Comparison of ENCODE assay signal across 21 cellular contexts in genomic region chr16:9372934-9373890, GRCh38.
DNase-seq lines count a peak whose midpoint lies in the region; ATAC-seq lines count a peak whose summit lies in the region.
"Had no signal": no experiment of that assay in that cellular context is flagged by ENCODE, and none has a peak within 500 bp of the region (broad histone marks: within the 10 kb centered on the region; RNA-seq: fewer than 3 reads in every experiment).

No MANE protein-coding gene starts in this region.

- H3K4me1 ChIP-seq in HUES48 (ENCODE audit: control insufficient read depth, insufficient read depth, low read length): 0 out of 2 replicates have a peak, but pooled peaks cover 7% of the 10 kb centered on the region
- H3K4me1 ChIP-seq: ascending aorta, tibial nerve had no signal

- H3K9ac ChIP-seq in HUES48 (ENCODE audit: low read depth, low read length): no peak overlapping the region

- intact Hi-C loops in posterior cingulate gyrus (cut with DNase I): loop anchor here (10.0 kb wide), 1 partner anchor 232 kb away; no protein-coding TSS in a partner anchor

- no peaks in the 10 kb centered on the region for H3K27me3 ChIP-seq in HUES48 (ENCODE audit: control insufficient read depth, insufficient read depth, low read length)
- H3K27me3 ChIP-seq: ascending aorta, tibial nerve had no signal

- ATAC-seq in GM21447 (IDR thresholded peaks at IDR 0.05; ENCODE audit: unreplicated experiment) (no peak), HG03108 (IDR thresholded peaks at IDR 0.05; ENCODE audit: unreplicated experiment) (no peak)
- ATAC-seq: activated CD8-positive, alpha-beta T cell treated with anti-CD3 and anti-CD28 coated beads, Interleukin-2, amount 10 ng/mL, durations not matched to agents 7 days and 5 days; sciatic nerve; T-helper 17 cell had no signal

- no peak overlapping the region for H3K4me3 ChIP-seq in HUES48 (ENCODE audit: low read depth, low read length)
- H3K4me3 ChIP-seq: ascending aorta, tibial nerve had no signal

- no peaks in the 10 kb centered on the region for H3K9me3 ChIP-seq in HUES48 (ENCODE audit: control insufficient read depth, insufficient read depth, low read length)

- DNase-seq in caudate nucleus (lab: John Stamatoyannopoulos, UW) (peak in 35 of 61 donors; percentile 6 to 77 (median 22)), islet precursor cell (peak; percentile 53), posterior cingulate gyrus (peak in 9 of 10 donors; percentile 18 to 95 (median 65)), NCI-H1092 (lab: John Stamatoyannopoulos, UW) (no peak), epidermal melanocyte (ENCODE audit: insufficient read length, low spot score) (no peak)
- DNase-seq: activated CD8-positive, alpha-beta T cell treated with anti-CD3 and anti-CD28 coated beads, Interleukin-2, amount 10 ng/mL, durations not matched to agents 7 days and 5 days; activated naive CD4-positive, alpha-beta T cell treated with Interleukin-2 at 50 U/mL for 16 hours; activated T-cell treated with anti-CD3 and anti-CD28 coated beads, Interleukin-2, amount 50 U/mL, for 24 hours; kidney glomerular epithelial cell; NCI-H1417; NCI-H69; SIG-M5; stimulated activated naive CD4-positive, alpha-beta T cell treated with Interleukin-2 at 50 U/mL for 16 hours; T-helper 17 cell had no signal

- peak overlapping the region; percentile 40 for H3K27ac ChIP-seq in HUES48 (ENCODE audit: low read depth, low read length)
- H3K27ac ChIP-seq in caudate nucleus (ENCODE audit: low read depth, low read length): peak overlapping the region; percentile 4
- H3K27ac ChIP-seq: ascending aorta, tibial nerve, VCaP had no signal

- H3K36me3 ChIP-seq in HUES48 (ENCODE audit: control insufficient read depth, insufficient read depth, low read length): no peaks in the 10 kb centered on the region
- H3K36me3 ChIP-seq: ascending aorta, tibial nerve had no signal

Comparison
In these comparisons a context has a peak if more than half of its experiments do, and no peak if none do; other contexts are left out.
1. DNase-seq: peak in caudate nucleus (35 of 61), islet precursor cell (single experiment) and posterior cingulate gyrus (9 of 10); none in NCI-H1092 (single experiment) and epidermal melanocyte (single experiment).